Comparison of ENCODE assay signal across 8 cellular contexts in the genomic region with DNA sequence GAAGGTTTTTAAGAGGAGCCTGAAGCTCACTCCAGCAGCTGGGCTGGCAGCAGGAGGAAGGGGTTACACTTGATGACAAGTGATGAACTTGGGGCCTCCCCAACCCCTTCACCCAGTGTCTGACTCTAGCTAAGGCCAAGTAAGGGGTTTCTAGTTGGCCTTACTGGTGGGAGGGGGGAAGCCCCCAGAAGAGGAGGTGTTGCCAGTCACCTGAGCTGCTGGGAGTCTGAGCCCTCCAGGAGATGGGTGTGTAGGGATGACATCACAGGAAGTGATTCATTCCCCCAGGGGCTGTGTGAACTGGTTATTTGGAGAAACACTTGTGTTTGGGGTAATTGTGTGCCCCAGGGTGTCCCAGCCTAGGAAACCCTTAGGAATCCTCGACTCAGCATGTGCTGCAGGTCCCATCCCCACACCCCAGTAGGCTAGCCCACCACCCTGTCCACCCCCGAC. TPM values are rescaled to one million over a fixed set of nuclear protein-coding genes. Genes with fewer than 3 reads are reported as not detected.
DNase-seq lines count a peak whose midpoint lies in the region; FAIRE-seq and TF ChIP-seq lines count a peak whose summit lies in the region.

No MANE protein-coding gene starts in this region.

- H2AFZ ChIP-seq in astrocyte (ENCODE audit: low read depth, low read length): no peak overlapping the region

- H4K20me1 ChIP-seq in astrocyte (ENCODE audit: insufficient read depth, low read length): no peaks in the 10 kb centered on the region

- H3K9me3 ChIP-seq in HEK293 (ENCODE audit: control insufficient read depth, insufficient read depth, low read depth, low read length) (no peaks in the 10 kb centered on the region), astrocyte (ENCODE audit: insufficient read depth, low read depth, low read length) (no peaks in the 10 kb centered on the region), left ventricle myocardium inferior (replicated peaks) (no peaks in the 10 kb centered on the region)

- H3K9ac ChIP-seq in astrocyte (ENCODE audit: low read length): no peak overlapping the region

- no peaks in the 10 kb centered on the region for H3K36me3 ChIP-seq in HEK293 (ENCODE audit: control insufficient read depth in 2 of 2, insufficient read depth in 1 of 2, low read length in 2 of 2)
- no peaks in the 10 kb centered on the region for H3K36me3 ChIP-seq in astrocyte (ENCODE audit: insufficient read depth, low read length)
- no peaks in the 10 kb centered on the region for H3K36me3 ChIP-seq in left ventricle myocardium inferior

- H3K4me2 ChIP-seq in astrocyte (ENCODE audit: low read length): peak overlapping the region; percentile 25

- H3K27me3 Mint-ChIP-seq in astrocyte (ENCODE audit: low read depth, unreplicated experiment): peaks cover 21% of the 10 kb centered on the region

- peak overlapping the region; percentile 23 for H3K27ac Mint-ChIP-seq in astrocyte (ENCODE audit: unreplicated experiment)

- no peaks in the 10 kb centered on the region for H3K79me2 ChIP-seq in astrocyte (ENCODE audit: insufficient read depth, low read length)

- POLR2A ChIA-PET in HEK293 (lab: Yijun Ruan, JAX) (interaction anchor here (1.3 to 2.2 kb wide), 2 partner anchors 12 to 25 kb away, joined by 3 to 10 read pairs; no protein-coding TSS in a partner anchor), RWPE1 (lab: Yijun Ruan, JAX; ENCODE audit: low non-redundant PET) (no interaction called here)

- H3K4me3 Mint-ChIP-seq in astrocyte (ENCODE audit: unreplicated experiment): no peak overlapping the region

- intact Hi-C loops in left ventricle myocardium inferior (cut with micrococcal nuclease): no loop called here

- peak; percentile 82 for FAIRE-seq in astrocyte (lab: Jason Lieb, UNC)

- no peaks in the 10 kb centered on the region for H3K9me3 Mint-ChIP-seq in astrocyte (ENCODE audit: unreplicated experiment)

- H3K27ac ChIP-seq in HEK293 (ENCODE audit: extremely low read depth, low read depth, low read length) (no peak overlapping the region), RWPE1 (peak overlapping the region; percentile 85), astrocyte (ENCODE audit: low read depth, low read length) (no peak overlapping the region), left ventricle myocardium inferior (replicated peaks) (no peak overlapping the region)

- H3K4me3 ChIP-seq in HEK293 (ENCODE audit: low read depth, low read length) (no peak overlapping the region), astrocyte (ENCODE audit: insufficient read depth, low read depth, low read length) (no peak overlapping the region), left ventricle myocardium inferior (no peak overlapping the region)

- peaks cover 2% of the 10 kb centered on the region for H3K36me3 Mint-ChIP-seq in astrocyte (ENCODE audit: low read depth, unreplicated experiment)

- H3K27me3 ChIP-seq in astrocyte (ENCODE audit: insufficient read depth, low read length) (no peaks in the 10 kb centered on the region), left ventricle myocardium inferior (ENCODE audit: low read depth) (peaks cover 75% of the 10 kb centered on the region)

- TF ChIP-seq CTCF in HEK293 (tag by site-specific recombination; IDR thresholded peaks at IDR 0.05) (no peak), RWPE1 (conservative IDR thresholded peaks at IDR 0.05; ENCODE audit: low read depth) (no peak), astrocyte (IDR thresholded peaks at IDR 0.05; ENCODE audit: insufficient read depth, low read depth, low read length) (no peak), left ventricle myocardium inferior (IDR thresholded peaks at IDR 0.05; ENCODE audit: borderline replicate concordance) (no peak)

- DNase-seq in COR-L47 (lab: John Stamatoyannopoulos, UW): peak; percentile 5
- DNase-seq in RWPE1 (ENCODE audit: low spot score): peak; percentile 92
- peak; percentile 59 for DNase-seq in astrocyte (ENCODE audit: low read depth)
- DNase-seq in renal cortical epithelial cell (ENCODE audit: low read depth): peak; percentile 90
- no peak for DNase-seq in NCI-H2227 treated with DMSO at 0.1 percent for 48 hours (lab: John Stamatoyannopoulos, UW)
- DNase-seq in NCI-H1417 (lab: John Stamatoyannopoulos, UW): no peak
- DNase-seq in left ventricle myocardium inferior: no peak

- H3K4me1 Mint-ChIP-seq in astrocyte (ENCODE audit: low read depth, unreplicated experiment): peaks cover 25% of the 10 kb centered on the region

- CTCF ChIA-PET in HEK293 (lab: Yijun Ruan, JAX): interaction anchor here (0.6 to 1.4 kb wide), 5 partner anchors 13 to 155 kb away, joined by 3 to 7 read pairs (median 3); no protein-coding TSS in a partner anchor
- CTCF ChIA-PET in RWPE1 (lab: Yijun Ruan, JAX): interaction anchor here (0.6 to 1.8 kb wide), 4 partner anchors 67 to 1741 kb away, joined by 3 to 7 read pairs (median 5); no protein-coding TSS in a partner anchor

- H3K4me1 ChIP-seq in HEK293 (ENCODE audit: control insufficient read depth, insufficient read depth, low read length): peaks cover 4% of the 10 kb centered on the region
- peaks cover 33% of the 10 kb centered on the region for H3K4me1 ChIP-seq in astrocyte (ENCODE audit: insufficient read depth, low read length)
- peaks cover 5% of the 10 kb centered on the region for H3K4me1 ChIP-seq in left ventricle myocardium inferior

TF ChIP-seq in HEK293, 187 proteins besides CTCF, POLR2A, EP300 and RAD21 (continues in another document):
- TF ChIP-seq ZNF610 (tag by site-specific recombination; IDR thresholded peaks at IDR 0.05; ENCODE audit: borderline replicate concordance) (no peak), ZNF16 (tag by site-specific recombination; IDR thresholded peaks at IDR 0.05; ENCODE audit: low read depth) (no peak), ZNF23 (tag by site-specific recombination; IDR thresholded peaks at IDR 0.05; ENCODE audit: borderline replicate concordance) (no peak), ZNF488 (tag by site-specific recombination; IDR thresholded peaks at IDR 0.05) (no peak), BCL11B (tag by site-specific recombination; IDR thresholded peaks at IDR 0.05; ENCODE audit: low read depth) (no peak), ZNF398 (tag by site-specific recombination; IDR thresholded peaks at IDR 0.05) (peak; percentile 59), ZNF677 (tag by site-specific recombination; IDR thresholded peaks at IDR 0.05) (no peak), ZNF274 (IDR thresholded peaks at IDR 0.05; ENCODE audit: low read length) (no peak), ZNF274 (tag by site-specific recombination; IDR thresholded peaks at IDR 0.05; ENCODE audit: borderline replicate concordance) (no peak), GLI4 (tag by site-specific recombination; IDR thresholded peaks at IDR 0.05) (no peak), GFI1B (tag by site-specific recombination; IDR thresholded peaks at IDR 0.05) (no peak), ZNF580 (tag by site-specific recombination; IDR thresholded peaks at IDR 0.05) (no peak)
- TF ChIP-seq, protein P1, sequence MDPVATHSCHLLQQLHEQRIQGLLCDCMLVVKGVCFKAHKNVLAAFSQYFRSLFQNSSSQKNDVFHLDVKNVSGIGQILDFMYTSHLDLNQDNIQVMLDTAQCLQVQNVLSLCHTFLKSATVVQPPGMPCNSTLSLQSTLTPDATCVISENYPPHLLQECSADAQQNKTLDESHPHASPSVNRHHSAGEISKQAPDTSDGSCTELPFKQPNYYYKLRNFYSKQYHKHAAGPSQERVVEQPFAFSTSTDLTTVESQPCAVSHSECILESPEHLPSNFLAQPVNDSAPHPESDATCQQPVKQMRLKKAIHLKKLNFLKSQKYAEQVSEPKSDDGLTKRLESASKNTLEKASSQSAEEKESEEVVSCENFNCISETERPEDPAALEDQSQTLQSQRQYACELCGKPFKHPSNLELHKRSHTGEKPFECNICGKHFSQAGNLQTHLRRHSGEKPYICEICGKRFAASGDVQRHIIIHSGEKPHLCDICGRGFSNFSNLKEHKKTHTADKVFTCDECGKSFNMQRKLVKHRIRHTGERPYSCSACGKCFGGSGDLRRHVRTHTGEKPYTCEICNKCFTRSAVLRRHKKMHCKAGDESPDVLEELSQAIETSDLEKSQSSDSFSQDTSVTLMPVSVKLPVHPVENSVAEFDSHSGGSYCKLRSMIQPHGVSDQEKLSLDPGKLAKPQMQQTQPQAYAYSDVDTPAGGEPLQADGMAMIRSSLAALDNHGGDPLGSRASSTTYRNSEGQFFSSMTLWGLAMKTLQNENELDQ (tag by site-specific recombination; IDR thresholded peaks at IDR 0.05; ENCODE audit: low read depth): no peak

RNA-seq across cellular contexts. Expression of gene PADI1, which starts 3.1 kb away (rescaled TPM):
- total RNA-seq in astrocyte (not detected in 2 replicates), renal cortical epithelial cell (1.5 and 26.0 TPM in 2 replicates), left ventricle myocardium inferior (not detected)

RNA-seq across cellular contexts. Expression of gene PADI3, which starts 40.9 kb away (rescaled TPM):
- total RNA-seq in astrocyte (0.09 TPM in 1 of 2 replicates, not detected in the other), renal cortical epithelial cell (0.05 and 0.35 TPM in 2 replicates), left ventricle myocardium inferior (not detected)

Comparison
In these comparisons a context has a peak if more than half of its experiments do, and no peak if none do; other contexts are left out.
1. DNase-seq: peak in COR-L47 (single experiment), RWPE1 (single experiment), astrocyte (single experiment) and renal cortical epithelial cell (single experiment); none in NCI-H2227 treated with DMSO at 0.1 percent for 48 hours (single experiment), NCI-H1417 (0 of 3) and left ventricle myocardium inferior (single experiment).